In genomic region chr2:235668782-235669181, GRCh38 we compare ENCODE assay signal across 11 cellular contexts.
A peak's percentile ranks its signal among the peaks of the same experiment; 100 is the strongest.
DNase-seq lines count a peak whose midpoint lies in the region; ATAC-seq, FAIRE-seq and TF ChIP-seq lines count a peak whose summit lies in the region.
"Had no signal": no experiment of that assay in that cellular context is flagged by ENCODE, and none has a peak within 500 bp of the region (broad histone marks: within the 10 kb centered on the region; RNA-seq: fewer than 3 reads in every experiment).

No MANE protein-coding gene starts in this region.

- H3K27ac ChIP-seq in RWPE1 = no peak overlapping the region
- no peak overlapping the region for H3K27ac ChIP-seq in epithelial cell of prostate
- no peak overlapping the region for H3K27ac ChIP-seq in small intestine (ENCODE audit: low read depth in 1 of 2, low read length in 1 of 2)
- H3K27ac ChIP-seq: brain microvascular endothelial cell, upper lobe of right lung had no signal

- peak overlapping the region; percentile 10 for H3K4me3 Mint-ChIP-seq in activated CD4-positive, alpha-beta T cell treated with anti-CD3 and anti-CD28 coated beads, Interleukin-2, amount 10 ng/mL, durations not matched to agents 7 days and 5 days
- H3K4me3 Mint-ChIP-seq in progenitor cell of endocrine pancreas (ENCODE audit: low read depth) = peak overlapping the region; percentile 64

- H3K4me1 ChIP-seq in small intestine (ENCODE audit: control insufficient read depth in 2 of 2, insufficient read depth in 1 of 2, low read depth in 1 of 2, low read length in 1 of 2) = peaks cover 0 to 6% of the 10 kb centered on the region in 2 donors

- 88 to 93% (median 91%) methylated on average over 4 of the region's 4 CpGs for WGBS in small intestine, 3 donors

- POLR2A ChIA-PET in activated CD4-positive, alpha-beta T cell treated with anti-CD3 and anti-CD28 coated beads, Interleukin-2, amount 10 ng/mL, durations not matched to agents 7 days and 5 days (lab: Charles Lee) = no interaction called here
- POLR2A ChIA-PET in RWPE1 (lab: Yijun Ruan, JAX; ENCODE audit: low non-redundant PET) = no interaction called here

- H3K27me3 ChIP-seq in small intestine (ENCODE audit: control insufficient read depth in 2 of 2, insufficient read depth in 2 of 2, low read length in 2 of 2) = peaks cover 0 to 2% of the 10 kb centered on the region in 2 donors
- H3K27me3 ChIP-seq: brain microvascular endothelial cell, upper lobe of right lung had no signal

- CTCF ChIA-PET in activated CD4-positive, alpha-beta T cell treated with anti-CD3 and anti-CD28 coated beads, Interleukin-2, amount 10 ng/mL, durations not matched to agents 7 days and 5 days (lab: Charles Lee) = no interaction called here
- CTCF ChIA-PET in RWPE1 (lab: Yijun Ruan, JAX) = interaction anchor here (0.6 kb wide), 1 partner anchor 1380 kb away, joined by 3 read pairs; no protein-coding TSS in a partner anchor

- no peak for FAIRE-seq in small intestine (lab: Jason Lieb, UNC)
- FAIRE-seq: TTC549 had no signal

- no peak for DNase-seq in activated CD4-positive, alpha-beta T cell treated with anti-CD3 and anti-CD28 coated beads, Interleukin-2, amount 10 ng/mL, durations not matched to agents 7 days and 5 days
- no peak for DNase-seq in activated CD4-positive, alpha-beta T cell treated with anti-CD3 and anti-CD28 coated beads for 1 hour
- DNase-seq in RWPE1 (ENCODE audit: low spot score) (peak; percentile 11), epithelial cell of prostate (ENCODE audit: low read depth, low spot score) (peak; percentile 12), progenitor cell of endocrine pancreas (ENCODE audit: low spot score, unreplicated experiment) (no peak), small intestine (no peak), glomerular visceral epithelial cell (ENCODE audit: extremely low spot score) (no peak)

- no peaks in the 10 kb centered on the region for H3K9me3 ChIP-seq in small intestine (ENCODE audit: control insufficient read depth, low read depth)
- H3K9me3 ChIP-seq: upper lobe of right lung had no signal

- no peak for ATAC-seq in GM21381 (IDR thresholded peaks at IDR 0.05; ENCODE audit: unreplicated experiment)

- H3K27me3 Mint-ChIP-seq in activated CD4-positive, alpha-beta T cell treated with anti-CD3 and anti-CD28 coated beads, Interleukin-2, amount 10 ng/mL, durations not matched to agents 7 days and 5 days = peaks cover 65% of the 10 kb centered on the region
- H3K27me3 Mint-ChIP-seq in progenitor cell of endocrine pancreas = peaks cover 23% of the 10 kb centered on the region

- no peak for TF ChIP-seq CTCF in RWPE1 (conservative IDR thresholded peaks at IDR 0.05; ENCODE audit: low read depth)
- no peak for TF ChIP-seq CTCF in progenitor cell of endocrine pancreas (IDR thresholded peaks at IDR 0.05; ENCODE audit: unreplicated experiment)

- H3K9me3 Mint-ChIP-seq in activated CD4-positive, alpha-beta T cell treated with anti-CD3 and anti-CD28 coated beads, Interleukin-2, amount 10 ng/mL, durations not matched to agents 7 days and 5 days = no peaks in the 10 kb centered on the region
- no peaks in the 10 kb centered on the region for H3K9me3 Mint-ChIP-seq in progenitor cell of endocrine pancreas (ENCODE audit: low read depth)

- no peaks in the 10 kb centered on the region for H3K36me3 Mint-ChIP-seq in activated CD4-positive, alpha-beta T cell treated with anti-CD3 and anti-CD28 coated beads, Interleukin-2, amount 10 ng/mL, durations not matched to agents 7 days and 5 days (ENCODE audit: low read depth)
- no peaks in the 10 kb centered on the region for H3K36me3 Mint-ChIP-seq in progenitor cell of endocrine pancreas (ENCODE audit: insufficient read depth)

- H3K36me3 ChIP-seq in small intestine (ENCODE audit: control insufficient read depth in 2 of 2, insufficient read depth in 2 of 2, low read length in 2 of 2) = no peaks in the 10 kb centered on the region
- H3K36me3 ChIP-seq: brain microvascular endothelial cell, upper lobe of right lung had no signal

- H3K4me1 Mint-ChIP-seq in activated CD4-positive, alpha-beta T cell treated with anti-CD3 and anti-CD28 coated beads, Interleukin-2, amount 10 ng/mL, durations not matched to agents 7 days and 5 days = peaks cover 4% of the 10 kb centered on the region
- H3K4me1 Mint-ChIP-seq in progenitor cell of endocrine pancreas (ENCODE audit: low read depth) = peaks cover 14% of the 10 kb centered on the region

- no peak overlapping the region for H3K27ac Mint-ChIP-seq in activated CD4-positive, alpha-beta T cell treated with anti-CD3 and anti-CD28 coated beads, Interleukin-2, amount 10 ng/mL, durations not matched to agents 7 days and 5 days
- H3K27ac Mint-ChIP-seq in progenitor cell of endocrine pancreas = no peak overlapping the region

- no peak overlapping the region for H3K4me3 ChIP-seq in small intestine (ENCODE audit: low read depth in 1 of 2, low read length in 2 of 2)

Comparison
In these comparisons a context has a peak if more than half of its experiments do, and no peak if none do; other contexts are left out.
1. DNase-seq: peak in RWPE1 (single experiment) and epithelial cell of prostate (single experiment); none in activated CD4-positive, alpha-beta T cell treated with anti-CD3 and anti-CD28 coated beads, Interleukin-2, amount 10 ng/mL, durations not matched to agents 7 days and 5 days (single experiment), activated CD4-positive, alpha-beta T cell treated with anti-CD3 and anti-CD28 coated beads for 1 hour (single experiment), progenitor cell of endocrine pancreas (single experiment), small intestine (single experiment) and glomerular visceral epithelial cell (single experiment).